Comparison of ENCODE assay signal across 27 cellular contexts in the genomic region with DNA sequence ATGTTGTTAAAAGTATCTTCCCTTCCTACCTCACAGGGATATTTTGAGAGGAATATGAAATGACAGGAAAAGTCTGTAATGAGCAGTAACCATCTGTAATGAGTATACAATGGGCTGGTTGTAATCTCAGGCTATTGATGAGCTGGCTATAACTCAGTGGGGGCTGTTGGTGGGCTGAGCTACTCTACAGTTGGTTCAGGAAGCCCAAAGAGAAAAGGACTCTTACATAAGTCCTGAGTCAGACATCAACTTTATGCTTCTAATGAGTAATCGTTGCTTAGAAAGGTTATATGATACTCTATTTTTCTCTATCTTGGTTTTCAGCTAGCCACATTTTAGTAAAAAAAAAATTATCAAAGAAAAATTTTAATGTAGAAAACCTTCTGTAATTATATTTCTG.
"Had no signal": no experiment of that assay in that cellular context is flagged by ENCODE, and none has a peak within 500 bp of the region (broad histone marks: within the 10 kb centered on the region; RNA-seq: fewer than 3 reads in every experiment).

No MANE protein-coding gene starts in this region.

- DNase-seq: activated CD4-positive, alpha-beta T cell treated with anti-CD3 and anti-CD28 coated beads for 48 hours; activated CD4-positive, alpha-beta T cell treated with anti-CD3 and anti-CD28 coated beads, Interleukin-2, amount 50 U/mL, for 48 hours; activated CD8-positive, alpha-beta memory T cell treated with anti-CD3 and anti-CD28 coated beads for 24 hours; activated effector memory CD4-positive, alpha-beta T cell treated with anti-CD3 and anti-CD28 coated beads, Interleukin-2, amount 50 U/mL, for 16 hours; activated naive CD4-positive, alpha-beta T cell treated with anti-CD3 and anti-CD28 coated beads for 36 hours; amniotic stem cell; brain microvascular endothelial cell; dermis blood vessel endothelial cell; effector CD8-positive, alpha-beta T cell; heart left ventricle; immature natural killer cell; kidney glomerular epithelial cell; lower lobe of right lung; mesendoderm; natural killer cell; stimulated activated CD4-positive, alpha-beta T cell treated with anti-CD3 and anti-CD28 coated beads, Interleukin-15, amount 100 ng/mL, for 24 hours; stimulated activated CD4-positive, alpha-beta T cell treated with anti-CD3 and anti-CD28 coated beads, Interleukin-2, amount 100 ng/mL, for 24 hours; stimulated activated naive B cell treated with anti-CD40 and anti-IgM and Interleukin-4, amounts not matched to agents 10 μg/mL and 1 μg/mL and 100 μg/mL, for 72 hours; stomach; T-helper 17 cell; T1000; WERI-Rb-1 had no signal

- H3K4me3 ChIP-seq: heart left ventricle, lower lobe of right lung, neural progenitor cell, right atrium auricular region, stomach, tibial nerve had no signal

- H3K9ac ChIP-seq: neural progenitor cell had no signal

- H3K4me2 ChIP-seq: neural progenitor cell had no signal

- H3K27me3 ChIP-seq: brain microvascular endothelial cell, neural progenitor cell, right atrium auricular region, stomach, tibial nerve had no signal

- H3K36me3 ChIP-seq: brain microvascular endothelial cell, heart left ventricle, lower lobe of right lung, neural progenitor cell, right atrium auricular region, stomach, WERI-Rb-1 had no signal

- H3K9me3 ChIP-seq: lower lobe of right lung, right atrium auricular region, stomach, tibial nerve had no signal

- H3K27ac ChIP-seq: brain microvascular endothelial cell, heart left ventricle, lower lobe of right lung, neural progenitor cell, right atrium auricular region, stomach, tibial nerve, WERI-Rb-1 had no signal

- ATAC-seq: activated CD4-positive, CD25-positive, alpha-beta regulatory T cell treated with anti-CD3 and anti-CD28 coated beads, Interleukin-2, amount 50 U/mL, for 24 hours; heart left ventricle; left lobe of liver; lower lobe of right lung; natural killer cell; stimulated activated naive B cell treated with anti-CD40 and anti-IgM and Interleukin-4, amounts not matched to agents 10 μg/mL and 1 μg/mL and 100 μg/mL, for 72 hours; T-helper 17 cell had no signal

- H3K4me1 ChIP-seq: heart left ventricle, lower lobe of right lung, right atrium auricular region, stomach, tibial nerve had no signal

- H2AFZ ChIP-seq: neural progenitor cell had no signal
